1 cellular context compared by ENCODE assay signal in the genomic region with DNA sequence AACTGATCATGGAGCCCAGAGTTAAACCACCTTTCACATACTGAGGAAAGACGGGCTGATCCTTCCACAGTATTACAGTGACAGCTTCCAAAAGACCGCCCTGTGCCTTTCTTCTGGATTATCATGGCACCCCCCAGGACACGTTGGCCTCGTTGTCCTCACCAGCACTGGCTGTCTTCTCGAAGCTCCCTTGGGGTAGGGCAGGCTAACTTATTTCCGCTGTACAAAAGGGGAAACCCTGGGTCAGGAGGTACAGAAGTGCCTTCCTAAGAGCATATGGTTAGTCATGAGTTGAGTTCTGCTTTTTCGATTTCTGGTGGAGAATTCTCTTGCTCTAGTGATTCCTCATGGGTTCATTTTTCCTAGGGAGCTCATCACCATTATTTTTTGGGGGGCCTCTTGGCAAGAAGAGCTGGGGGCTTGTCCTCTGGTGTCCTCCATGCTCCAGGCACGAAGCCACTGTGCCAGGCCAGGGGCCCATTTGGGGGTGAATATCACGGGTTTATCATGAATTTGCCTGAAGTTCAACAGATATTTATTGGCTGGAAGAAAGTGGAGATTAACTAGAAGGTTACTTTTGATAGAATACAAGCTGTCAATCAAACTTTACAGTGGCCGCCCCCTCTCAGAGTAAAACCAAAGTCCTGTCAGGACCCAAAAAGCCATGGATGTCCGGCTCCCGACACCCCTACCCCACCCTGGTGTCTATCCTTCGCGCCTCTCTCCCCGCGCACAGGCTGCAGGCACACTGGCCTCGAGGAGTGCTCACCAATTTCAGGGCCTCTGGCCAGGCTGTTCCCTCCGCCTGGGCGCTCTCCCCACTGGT.
TF ChIP-seq lines count a peak whose summit lies in the region.

No MANE protein-coding gene starts in this region.

TF ChIP-seq in GM12878, 131 proteins besides CTCF, POLR2A, EP300 and RAD21 (continued from another document and continues in another):
- TF ChIP-seq, protein P1, sequence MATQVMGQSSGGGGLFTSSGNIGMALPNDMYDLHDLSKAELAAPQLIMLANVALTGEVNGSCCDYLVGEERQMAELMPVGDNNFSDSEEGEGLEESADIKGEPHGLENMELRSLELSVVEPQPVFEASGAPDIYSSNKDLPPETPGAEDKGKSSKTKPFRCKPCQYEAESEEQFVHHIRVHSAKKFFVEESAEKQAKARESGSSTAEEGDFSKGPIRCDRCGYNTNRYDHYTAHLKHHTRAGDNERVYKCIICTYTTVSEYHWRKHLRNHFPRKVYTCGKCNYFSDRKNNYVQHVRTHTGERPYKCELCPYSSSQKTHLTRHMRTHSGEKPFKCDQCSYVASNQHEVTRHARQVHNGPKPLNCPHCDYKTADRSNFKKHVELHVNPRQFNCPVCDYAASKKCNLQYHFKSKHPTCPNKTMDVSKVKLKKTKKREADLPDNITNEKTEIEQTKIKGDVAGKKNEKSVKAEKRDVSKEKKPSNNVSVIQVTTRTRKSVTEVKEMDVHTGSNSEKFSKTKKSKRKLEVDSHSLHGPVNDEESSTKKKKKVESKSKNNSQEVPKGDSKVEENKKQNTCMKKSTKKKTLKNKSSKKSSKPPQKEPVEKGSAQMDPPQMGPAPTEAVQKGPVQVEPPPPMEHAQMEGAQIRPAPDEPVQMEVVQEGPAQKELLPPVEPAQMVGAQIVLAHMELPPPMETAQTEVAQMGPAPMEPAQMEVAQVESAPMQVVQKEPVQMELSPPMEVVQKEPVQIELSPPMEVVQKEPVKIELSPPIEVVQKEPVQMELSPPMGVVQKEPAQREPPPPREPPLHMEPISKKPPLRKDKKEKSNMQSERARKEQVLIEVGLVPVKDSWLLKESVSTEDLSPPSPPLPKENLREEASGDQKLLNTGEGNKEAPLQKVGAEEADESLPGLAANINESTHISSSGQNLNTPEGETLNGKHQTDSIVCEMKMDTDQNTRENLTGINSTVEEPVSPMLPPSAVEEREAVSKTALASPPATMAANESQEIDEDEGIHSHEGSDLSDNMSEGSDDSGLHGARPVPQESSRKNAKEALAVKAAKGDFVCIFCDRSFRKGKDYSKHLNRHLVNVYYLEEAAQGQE (IDR thresholded peaks at IDR 0.05; ENCODE audit: low read depth, low read length): no peak
- TF ChIP-seq, protein P2, sequence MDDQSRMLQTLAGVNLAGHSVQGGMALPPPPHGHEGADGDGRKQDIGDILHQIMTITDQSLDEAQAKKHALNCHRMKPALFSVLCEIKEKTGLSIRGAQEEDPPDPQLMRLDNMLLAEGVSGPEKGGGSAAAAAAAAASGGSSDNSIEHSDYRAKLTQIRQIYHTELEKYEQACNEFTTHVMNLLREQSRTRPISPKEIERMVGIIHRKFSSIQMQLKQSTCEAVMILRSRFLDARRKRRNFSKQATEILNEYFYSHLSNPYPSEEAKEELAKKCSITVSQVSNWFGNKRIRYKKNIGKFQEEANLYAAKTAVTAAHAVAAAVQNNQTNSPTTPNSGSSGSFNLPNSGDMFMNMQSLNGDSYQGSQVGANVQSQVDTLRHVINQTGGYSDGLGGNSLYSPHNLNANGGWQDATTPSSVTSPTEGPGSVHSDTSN (IDR thresholded peaks at IDR 0.05; ENCODE audit: insufficient replicate concordance, low read depth, low read length): peak; percentile 28
- TF ChIP-seq KDM1A (IDR thresholded peaks at IDR 0.05; ENCODE audit: borderline replicate concordance) (no peak), GABPA (IDR thresholded peaks at IDR 0.05; ENCODE audit: low read depth) (no peak), BRCA1 (IDR thresholded peaks at IDR 0.05; ENCODE audit: low read depth, low read length) (no peak), TAF1 (IDR thresholded peaks at IDR 0.05; ENCODE audit: borderline replicate concordance, low read depth, low read length) (no peak), RB1 (IDR thresholded peaks at IDR 0.05; ENCODE audit: borderline replicate concordance) (no peak), CHD4 (IDR thresholded peaks at IDR 0.05) (no peak), HDAC6 (IDR thresholded peaks at IDR 0.05; ENCODE audit: unreplicated experiment) (no peak), CHD2 (IDR thresholded peaks at IDR 0.05; ENCODE audit: borderline replicate concordance, low read depth, low read length) (no peak), CREM (IDR thresholded peaks at IDR 0.05; ENCODE audit: low read depth) (no peak), NR2F1 (conservative IDR thresholded peaks at IDR 0.05) (peak; percentile 46; the same call in 1 of the 2 replicates), BCL11A (IDR thresholded peaks at IDR 0.05; ENCODE audit: low read depth, low read length) (no peak), MXI1 (IDR thresholded peaks at IDR 0.05; ENCODE audit: low read depth, low read length) (0 out of 2 replicates have a peak, but pooled peaks have one; percentile 24), PAX8 (IDR thresholded peaks at IDR 0.05) (no peak), SRF (IDR thresholded peaks at IDR 0.05; ENCODE audit: low read depth in 2 of 2, low read length in 2 of 2) (no peak), RCOR1 (conservative IDR thresholded peaks at IDR 0.05; ENCODE audit: low read depth, low read length) (no peak), IKZF2 (IDR thresholded peaks at IDR 0.05) (peak; percentile 77 to 80; a peak in 3 of 4 replicates), ESRRA (IDR thresholded peaks at IDR 0.05; ENCODE audit: low read length) (no peak), MTA3 (IDR thresholded peaks at IDR 0.05; ENCODE audit: borderline replicate concordance, low read length) (peak; percentile 42; the same call in 1 of the 2 replicates), SIX5 (IDR thresholded peaks at IDR 0.05; ENCODE audit: low read depth, low read length, severe bottlenecking) (no peak), JUND (IDR thresholded peaks at IDR 0.05; ENCODE audit: low read depth, low read length) (no peak), LARP7 (IDR thresholded peaks at IDR 0.05) (no peak), MYC (IDR thresholded peaks at IDR 0.05; ENCODE audit: insufficient read depth, insufficient read length, insufficient replicate concordance, low read length, severe bottlenecking) (peak; percentile 13), TCF7 (IDR thresholded peaks at IDR 0.05; ENCODE audit: borderline replicate concordance) (no peak), TARDBP (IDR thresholded peaks at IDR 0.05; ENCODE audit: borderline replicate concordance) (no peak), FOXK2 (IDR thresholded peaks at IDR 0.05) (no peak), JUNB (IDR thresholded peaks at IDR 0.05) (no peak)
- TF ChIP-seq, protein P3, sequence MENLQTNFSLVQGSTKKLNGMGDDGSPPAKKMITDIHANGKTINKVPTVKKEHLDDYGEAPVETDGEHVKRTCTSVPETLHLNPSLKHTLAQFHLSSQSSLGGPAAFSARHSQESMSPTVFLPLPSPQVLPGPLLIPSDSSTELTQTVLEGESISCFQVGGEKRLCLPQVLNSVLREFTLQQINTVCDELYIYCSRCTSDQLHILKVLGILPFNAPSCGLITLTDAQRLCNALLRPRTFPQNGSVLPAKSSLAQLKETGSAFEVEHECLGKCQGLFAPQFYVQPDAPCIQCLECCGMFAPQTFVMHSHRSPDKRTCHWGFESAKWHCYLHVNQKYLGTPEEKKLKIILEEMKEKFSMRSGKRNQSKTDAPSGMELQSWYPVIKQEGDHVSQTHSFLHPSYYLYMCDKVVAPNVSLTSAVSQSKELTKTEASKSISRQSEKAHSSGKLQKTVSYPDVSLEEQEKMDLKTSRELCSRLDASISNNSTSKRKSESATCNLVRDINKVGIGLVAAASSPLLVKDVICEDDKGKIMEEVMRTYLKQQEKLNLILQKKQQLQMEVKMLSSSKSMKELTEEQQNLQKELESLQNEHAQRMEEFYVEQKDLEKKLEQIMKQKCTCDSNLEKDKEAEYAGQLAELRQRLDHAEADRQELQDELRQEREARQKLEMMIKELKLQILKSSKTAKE (IDR thresholded peaks at IDR 0.05; ENCODE audit: low read depth, poor library complexity, severe bottlenecking): no peak
- TF ChIP-seq, protein P4, sequence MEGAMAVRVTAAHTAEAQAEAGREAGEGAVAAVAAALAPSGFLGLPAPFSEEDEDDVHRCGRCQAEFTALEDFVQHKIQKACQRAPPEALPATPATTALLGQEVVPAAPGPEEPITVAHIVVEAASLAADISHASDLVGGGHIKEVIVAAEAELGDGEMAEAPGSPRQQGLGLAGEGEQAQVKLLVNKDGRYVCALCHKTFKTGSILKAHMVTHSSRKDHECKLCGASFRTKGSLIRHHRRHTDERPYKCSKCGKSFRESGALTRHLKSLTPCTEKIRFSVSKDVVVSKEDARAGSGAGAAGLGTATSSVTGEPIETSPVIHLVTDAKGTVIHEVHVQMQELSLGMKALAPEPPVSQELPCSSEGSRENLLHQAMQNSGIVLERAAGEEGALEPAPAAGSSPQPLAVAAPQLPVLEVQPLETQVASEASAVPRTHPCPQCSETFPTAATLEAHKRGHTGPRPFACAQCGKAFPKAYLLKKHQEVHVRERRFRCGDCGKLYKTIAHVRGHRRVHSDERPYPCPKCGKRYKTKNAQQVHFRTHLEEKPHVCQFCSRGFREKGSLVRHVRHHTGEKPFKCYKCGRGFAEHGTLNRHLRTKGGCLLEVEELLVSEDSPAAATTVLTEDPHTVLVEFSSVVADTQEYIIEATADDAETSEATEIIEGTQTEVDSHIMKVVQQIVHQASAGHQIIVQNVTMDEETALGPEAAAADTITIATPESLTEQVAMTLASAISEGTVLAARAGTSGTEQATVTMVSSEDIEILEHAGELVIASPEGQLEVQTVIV (IDR thresholded peaks at IDR 0.05; ENCODE audit: borderline replicate concordance, partially characterized antibody): no peak
- TF ChIP-seq, protein P5, sequence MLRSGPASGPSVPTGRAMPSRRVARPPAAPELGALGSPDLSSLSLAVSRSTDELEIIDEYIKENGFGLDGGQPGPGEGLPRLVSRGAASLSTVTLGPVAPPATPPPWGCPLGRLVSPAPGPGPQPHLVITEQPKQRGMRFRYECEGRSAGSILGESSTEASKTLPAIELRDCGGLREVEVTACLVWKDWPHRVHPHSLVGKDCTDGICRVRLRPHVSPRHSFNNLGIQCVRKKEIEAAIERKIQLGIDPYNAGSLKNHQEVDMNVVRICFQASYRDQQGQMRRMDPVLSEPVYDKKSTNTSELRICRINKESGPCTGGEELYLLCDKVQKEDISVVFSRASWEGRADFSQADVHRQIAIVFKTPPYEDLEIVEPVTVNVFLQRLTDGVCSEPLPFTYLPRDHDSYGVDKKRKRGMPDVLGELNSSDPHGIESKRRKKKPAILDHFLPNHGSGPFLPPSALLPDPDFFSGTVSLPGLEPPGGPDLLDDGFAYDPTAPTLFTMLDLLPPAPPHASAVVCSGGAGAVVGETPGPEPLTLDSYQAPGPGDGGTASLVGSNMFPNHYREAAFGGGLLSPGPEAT (IDR thresholded peaks at IDR 0.05; ENCODE audit: low read depth): peak; percentile 88
- TF ChIP-seq, protein P6, sequence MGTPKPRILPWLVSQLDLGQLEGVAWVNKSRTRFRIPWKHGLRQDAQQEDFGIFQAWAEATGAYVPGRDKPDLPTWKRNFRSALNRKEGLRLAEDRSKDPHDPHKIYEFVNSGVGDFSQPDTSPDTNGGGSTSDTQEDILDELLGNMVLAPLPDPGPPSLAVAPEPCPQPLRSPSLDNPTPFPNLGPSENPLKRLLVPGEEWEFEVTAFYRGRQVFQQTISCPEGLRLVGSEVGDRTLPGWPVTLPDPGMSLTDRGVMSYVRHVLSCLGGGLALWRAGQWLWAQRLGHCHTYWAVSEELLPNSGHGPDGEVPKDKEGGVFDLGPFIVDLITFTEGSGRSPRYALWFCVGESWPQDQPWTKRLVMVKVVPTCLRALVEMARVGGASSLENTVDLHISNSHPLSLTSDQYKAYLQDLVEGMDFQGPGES (IDR thresholded peaks at IDR 0.05): no peak
- TF ChIP-seq, protein P7, sequence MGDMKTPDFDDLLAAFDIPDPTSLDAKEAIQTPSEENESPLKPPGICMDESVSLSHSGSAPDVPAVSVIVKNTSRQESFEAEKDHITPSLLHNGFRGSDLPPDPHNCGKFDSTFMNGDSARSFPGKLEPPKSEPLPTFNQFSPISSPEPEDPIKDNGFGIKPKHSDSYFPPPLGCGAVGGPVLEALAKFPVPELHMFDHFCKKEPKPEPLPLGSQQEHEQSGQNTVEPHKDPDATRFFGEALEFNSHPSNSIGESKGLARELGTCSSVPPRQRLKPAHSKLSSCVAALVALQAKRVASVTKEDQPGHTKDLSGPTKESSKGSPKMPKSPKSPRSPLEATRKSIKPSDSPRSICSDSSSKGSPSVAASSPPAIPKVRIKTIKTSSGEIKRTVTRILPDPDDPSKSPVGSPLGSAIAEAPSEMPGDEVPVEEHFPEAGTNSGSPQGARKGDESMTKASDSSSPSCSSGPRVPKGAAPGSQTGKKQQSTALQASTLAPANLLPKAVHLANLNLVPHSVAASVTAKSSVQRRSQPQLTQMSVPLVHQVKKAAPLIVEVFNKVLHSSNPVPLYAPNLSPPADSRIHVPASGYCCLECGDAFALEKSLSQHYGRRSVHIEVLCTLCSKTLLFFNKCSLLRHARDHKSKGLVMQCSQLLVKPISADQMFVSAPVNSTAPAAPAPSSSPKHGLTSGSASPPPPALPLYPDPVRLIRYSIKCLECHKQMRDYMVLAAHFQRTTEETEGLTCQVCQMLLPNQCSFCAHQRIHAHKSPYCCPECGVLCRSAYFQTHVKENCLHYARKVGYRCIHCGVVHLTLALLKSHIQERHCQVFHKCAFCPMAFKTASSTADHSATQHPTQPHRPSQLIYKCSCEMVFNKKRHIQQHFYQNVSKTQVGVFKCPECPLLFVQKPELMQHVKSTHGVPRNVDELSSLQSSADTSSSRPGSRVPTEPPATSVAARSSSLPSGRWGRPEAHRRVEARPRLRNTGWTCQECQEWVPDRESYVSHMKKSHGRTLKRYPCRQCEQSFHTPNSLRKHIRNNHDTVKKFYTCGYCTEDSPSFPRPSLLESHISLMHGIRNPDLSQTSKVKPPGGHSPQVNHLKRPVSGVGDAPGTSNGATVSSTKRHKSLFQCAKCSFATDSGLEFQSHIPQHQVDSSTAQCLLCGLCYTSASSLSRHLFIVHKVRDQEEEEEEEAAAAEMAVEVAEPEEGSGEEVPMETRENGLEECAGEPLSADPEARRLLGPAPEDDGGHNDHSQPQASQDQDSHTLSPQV (IDR thresholded peaks at IDR 0.05): peak; percentile 98
- TF ChIP-seq, protein P8, sequence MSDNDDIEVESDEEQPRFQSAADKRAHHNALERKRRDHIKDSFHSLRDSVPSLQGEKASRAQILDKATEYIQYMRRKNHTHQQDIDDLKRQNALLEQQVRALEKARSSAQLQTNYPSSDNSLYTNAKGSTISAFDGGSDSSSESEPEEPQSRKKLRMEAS (IDR thresholded peaks at IDR 0.05; ENCODE audit: low read depth, low read length): peak; percentile 94
- TF ChIP-seq, protein P9, sequence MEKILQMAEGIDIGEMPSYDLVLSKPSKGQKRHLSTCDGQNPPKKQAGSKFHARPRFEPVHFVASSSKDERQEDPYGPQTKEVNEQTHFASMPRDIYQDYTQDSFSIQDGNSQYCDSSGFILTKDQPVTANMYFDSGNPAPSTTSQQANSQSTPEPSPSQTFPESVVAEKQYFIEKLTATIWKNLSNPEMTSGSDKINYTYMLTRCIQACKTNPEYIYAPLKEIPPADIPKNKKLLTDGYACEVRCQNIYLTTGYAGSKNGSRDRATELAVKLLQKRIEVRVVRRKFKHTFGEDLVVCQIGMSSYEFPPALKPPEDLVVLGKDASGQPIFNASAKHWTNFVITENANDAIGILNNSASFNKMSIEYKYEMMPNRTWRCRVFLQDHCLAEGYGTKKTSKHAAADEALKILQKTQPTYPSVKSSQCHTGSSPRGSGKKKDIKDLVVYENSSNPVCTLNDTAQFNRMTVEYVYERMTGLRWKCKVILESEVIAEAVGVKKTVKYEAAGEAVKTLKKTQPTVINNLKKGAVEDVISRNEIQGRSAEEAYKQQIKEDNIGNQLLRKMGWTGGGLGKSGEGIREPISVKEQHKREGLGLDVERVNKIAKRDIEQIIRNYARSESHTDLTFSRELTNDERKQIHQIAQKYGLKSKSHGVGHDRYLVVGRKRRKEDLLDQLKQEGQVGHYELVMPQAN (conservative IDR thresholded peaks at IDR 0.05): no peak
- TF ChIP-seq, protein P10, sequence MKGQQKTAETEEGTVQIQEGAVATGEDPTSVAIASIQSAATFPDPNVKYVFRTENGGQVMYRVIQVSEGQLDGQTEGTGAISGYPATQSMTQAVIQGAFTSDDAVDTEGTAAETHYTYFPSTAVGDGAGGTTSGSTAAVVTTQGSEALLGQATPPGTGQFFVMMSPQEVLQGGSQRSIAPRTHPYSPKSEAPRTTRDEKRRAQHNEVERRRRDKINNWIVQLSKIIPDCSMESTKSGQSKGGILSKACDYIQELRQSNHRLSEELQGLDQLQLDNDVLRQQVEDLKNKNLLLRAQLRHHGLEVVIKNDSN (IDR thresholded peaks at IDR 0.05; ENCODE audit: borderline replicate concordance, extremely low read length, insufficient read depth, low read depth, low read length): no peak
